ENCODE assay signal across 9 cellular contexts in the genomic region with DNA sequence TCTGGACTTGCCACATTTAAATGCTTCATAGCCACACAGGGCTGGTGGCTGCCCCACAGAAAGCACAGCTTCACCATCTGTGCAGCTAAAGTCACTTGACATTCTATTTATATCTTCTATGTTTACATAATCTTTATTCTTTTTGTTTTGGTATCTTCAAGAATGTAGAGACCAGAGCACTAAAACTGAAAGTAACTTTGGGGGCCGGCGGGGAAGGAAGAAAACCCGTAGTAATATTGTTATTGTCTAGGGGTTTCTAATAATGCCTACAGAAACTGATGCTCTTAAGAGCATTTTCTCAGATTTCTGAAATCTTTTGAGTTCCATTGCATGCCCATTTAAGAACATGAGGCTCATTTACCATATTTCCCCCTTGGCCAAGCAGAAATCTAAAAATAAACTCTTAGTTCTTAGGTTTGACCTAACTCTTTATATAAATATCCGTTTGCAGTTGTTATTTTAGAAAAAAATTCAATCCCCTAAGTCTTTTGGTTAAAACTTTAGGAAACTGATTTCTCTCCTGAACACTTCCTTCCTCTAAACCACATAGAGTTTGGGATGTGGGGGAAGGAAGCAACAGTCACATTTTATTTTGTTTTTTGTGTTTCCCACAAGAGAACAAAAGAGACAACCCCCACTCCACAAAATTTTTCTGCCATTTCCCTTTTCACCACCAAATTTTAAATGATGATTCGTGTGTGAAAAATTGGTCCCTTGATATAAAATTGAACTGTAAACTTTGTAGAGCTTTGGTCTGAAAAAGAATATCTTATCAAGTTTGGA.
DNase-seq lines count a peak whose midpoint lies in the region; ATAC-seq, FAIRE-seq and TF ChIP-seq lines count a peak whose summit lies in the region.
"Had no signal": no experiment of that assay in that cellular context is flagged by ENCODE, and none has a peak within 500 bp of the region (broad histone marks: within the 10 kb centered on the region; RNA-seq: fewer than 3 reads in every experiment).

No MANE protein-coding gene starts in this region.

- H3K36me3 ChIP-seq in neuronal stem cell (replicated peaks in 1 of 2; ENCODE audit: control insufficient read depth in 2 of 2, insufficient read depth in 2 of 2, low read length in 2 of 2), result no peaks in the 10 kb centered on the region
- H3K36me3 ChIP-seq: neutrophil had no signal

- peak; percentile 17 for DNase-seq in activated CD4-positive, alpha-beta T cell treated with anti-CD3 and anti-CD28 coated beads, Interleukin-2, amount 10 ng/mL, durations not matched to agents 7 days and 5 days
- no peak for DNase-seq in activated CD4-positive, alpha-beta T cell treated with anti-CD3 and anti-CD28 coated beads for 36 hours
- DNase-seq in neuronal stem cell (ENCODE audit: low spot score) (no peak), GM12892 (ENCODE audit: insufficient read length) (no peak), NCI-H1092 (lab: John Stamatoyannopoulos, UW) (no peak), NCI-H2081 treated with DMSO at 0.1 percent for 48 hours (lab: John Stamatoyannopoulos, UW) (no peak)

- no peak overlapping the region for H4K91ac ChIP-seq in neuronal stem cell (ENCODE audit: low read depth, low read length, poor library complexity)

- no peak overlapping the region for H2BK12ac ChIP-seq in neuronal stem cell (ENCODE audit: low read length)

- CTCF ChIA-PET in activated CD4-positive, alpha-beta T cell treated with anti-CD3 and anti-CD28 coated beads, Interleukin-2, amount 10 ng/mL, durations not matched to agents 7 days and 5 days (lab: Charles Lee), result no interaction called here
- CTCF ChIA-PET in activated CD4-positive, alpha-beta T cell treated with anti-CD3 and anti-CD28 coated beads for 36 hours (lab: Charles Lee), result interaction anchor here (0.6 kb wide), 1 partner anchor 208 kb away, joined by 5 read pairs; no protein-coding TSS in a partner anchor

- peak overlapping the region; percentile 33 for H3K4me3 Mint-ChIP-seq in activated CD4-positive, alpha-beta T cell treated with anti-CD3 and anti-CD28 coated beads, Interleukin-2, amount 10 ng/mL, durations not matched to agents 7 days and 5 days
- no peak overlapping the region for H3K4me3 Mint-ChIP-seq in activated CD4-positive, alpha-beta T cell treated with anti-CD3 and anti-CD28 coated beads for 36 hours
- H3K4me3 Mint-ChIP-seq in activated T-helper 17 cell treated with anti-CD3 and anti-CD28 coated beads, Interleukin-2, amount 50 U/mL, for 72 hours, result peak overlapping the region; percentile 36

- no peak overlapping the region for H2BK120ac ChIP-seq in neuronal stem cell (ENCODE audit: low read depth, low read length)

- no peak overlapping the region for H3K4ac ChIP-seq in neuronal stem cell (ENCODE audit: low read length)

- H3K36me3 Mint-ChIP-seq in activated CD4-positive, alpha-beta T cell treated with anti-CD3 and anti-CD28 coated beads, Interleukin-2, amount 10 ng/mL, durations not matched to agents 7 days and 5 days (ENCODE audit: low read depth), result no peaks in the 10 kb centered on the region
- no peaks in the 10 kb centered on the region for H3K36me3 Mint-ChIP-seq in activated CD4-positive, alpha-beta T cell treated with anti-CD3 and anti-CD28 coated beads for 36 hours (ENCODE audit: low read depth)
- H3K36me3 Mint-ChIP-seq in activated T-helper 17 cell treated with anti-CD3 and anti-CD28 coated beads, Interleukin-2, amount 50 U/mL, for 72 hours (ENCODE audit: low read depth), result no peaks in the 10 kb centered on the region

- H3K9me3 ChIP-seq in neuronal stem cell (replicated peaks in 1 of 2; ENCODE audit: control insufficient read depth in 2 of 2, insufficient read depth in 1 of 2, low read depth in 1 of 2, low read length in 2 of 2), result no peaks in the 10 kb centered on the region
- H3K9me3 ChIP-seq: neutrophil had no signal

- no peak overlapping the region for H3K4me2 ChIP-seq in neuronal stem cell (ENCODE audit: insufficient read depth, low read length, poor library complexity, severe bottlenecking)

- no peak overlapping the region for H2BK5ac ChIP-seq in neuronal stem cell (ENCODE audit: low read length)

- H3K27me3 ChIP-seq in neuronal stem cell (ENCODE audit: control insufficient read depth in 3 of 3, insufficient read depth in 3 of 3, low read depth in 1 of 3, low read length in 3 of 3), result no peaks in the 10 kb centered on the region

- H3K9me3 Mint-ChIP-seq in activated CD4-positive, alpha-beta T cell treated with anti-CD3 and anti-CD28 coated beads, Interleukin-2, amount 10 ng/mL, durations not matched to agents 7 days and 5 days, result no peaks in the 10 kb centered on the region
- no peaks in the 10 kb centered on the region for H3K9me3 Mint-ChIP-seq in activated CD4-positive, alpha-beta T cell treated with anti-CD3 and anti-CD28 coated beads for 36 hours (ENCODE audit: low read depth)
- no peaks in the 10 kb centered on the region for H3K9me3 Mint-ChIP-seq in activated T-helper 17 cell treated with anti-CD3 and anti-CD28 coated beads, Interleukin-2, amount 50 U/mL, for 72 hours

- no peak overlapping the region for H2AK5ac ChIP-seq in neuronal stem cell (ENCODE audit: low read depth, low read length)

- H4K8ac ChIP-seq in neuronal stem cell (ENCODE audit: low read depth, low read length), result no peak overlapping the region

- H3K9ac ChIP-seq in neuronal stem cell (ENCODE audit: low read depth, low read length, poor library complexity), result no peak overlapping the region

- intact Hi-C loops in activated CD4-positive, alpha-beta T cell treated with anti-CD3 and anti-CD28 coated beads for 36 hours (cut with DNase I, micrococcal nuclease), result no loop called here

- TF ChIP-seq POLR2A in GM12892 (IDR thresholded peaks at IDR 0.05; ENCODE audit: low read depth, low read length), result no peak

- no peaks in the 10 kb centered on the region for H3K4me1 ChIP-seq in neuronal stem cell (ENCODE audit: control insufficient read depth in 2 of 2, insufficient read depth in 1 of 2, low read depth in 1 of 2, low read length in 2 of 2)

- H3K27me3 Mint-ChIP-seq in activated CD4-positive, alpha-beta T cell treated with anti-CD3 and anti-CD28 coated beads, Interleukin-2, amount 10 ng/mL, durations not matched to agents 7 days and 5 days, result peaks cover 5% of the 10 kb centered on the region
- H3K27me3 Mint-ChIP-seq in activated CD4-positive, alpha-beta T cell treated with anti-CD3 and anti-CD28 coated beads for 36 hours, result no peaks in the 10 kb centered on the region
- peaks cover 1% of the 10 kb centered on the region for H3K27me3 Mint-ChIP-seq in activated T-helper 17 cell treated with anti-CD3 and anti-CD28 coated beads, Interleukin-2, amount 50 U/mL, for 72 hours

- H3K18ac ChIP-seq in neuronal stem cell (ENCODE audit: low read length), result no peak overlapping the region

- WGBS in neuronal stem cell (ENCODE audit: extremely low coverage in 2 of 2, insufficient read length in 2 of 2, insufficient replicate concordance in 1 of 2), 2 donors, result no CpG with 5 or more reads among the region's 5 CpGs

- H3K23ac ChIP-seq in neuronal stem cell (ENCODE audit: low read depth, low read length, poor library complexity), result no peak overlapping the region

- no peak for FAIRE-seq in GM12892 (lab: Jason Lieb, UNC)

- ATAC-seq in activated CD4-positive, alpha-beta T cell treated with anti-CD3 and anti-CD28 coated beads for 36 hours, result no peak
- peak; percentile 100 for ATAC-seq in HG03039 (IDR thresholded peaks at IDR 0.05; ENCODE audit: unreplicated experiment)
- no peak for ATAC-seq in activated T-helper 17 cell treated with anti-CD3 and anti-CD28 coated beads, Interleukin-2, amount 50 U/mL, for 72 hours (replicated peaks)

- POLR2A ChIA-PET in activated CD4-positive, alpha-beta T cell treated with anti-CD3 and anti-CD28 coated beads, Interleukin-2, amount 10 ng/mL, durations not matched to agents 7 days and 5 days (lab: Charles Lee), result no interaction called here
- POLR2A ChIA-PET in activated CD4-positive, alpha-beta T cell treated with anti-CD3 and anti-CD28 coated beads for 36 hours (lab: Charles Lee), result no interaction called here

- no peak overlapping the region for H3K14ac ChIP-seq in neuronal stem cell (ENCODE audit: low read length)

- H2BK15ac ChIP-seq in neuronal stem cell (ENCODE audit: low read length), result no peak overlapping the region

- H3K27ac ChIP-seq in neuronal stem cell (replicated peaks; ENCODE audit: low read length), result no peak overlapping the region
- H3K27ac ChIP-seq: neutrophil had no signal

- peaks cover 7% of the 10 kb centered on the region for H3K4me1 Mint-ChIP-seq in activated CD4-positive, alpha-beta T cell treated with anti-CD3 and anti-CD28 coated beads, Interleukin-2, amount 10 ng/mL, durations not matched to agents 7 days and 5 days
- peaks cover 3% of the 10 kb centered on the region for H3K4me1 Mint-ChIP-seq in activated CD4-positive, alpha-beta T cell treated with anti-CD3 and anti-CD28 coated beads for 36 hours
- no peaks in the 10 kb centered on the region for H3K4me1 Mint-ChIP-seq in activated T-helper 17 cell treated with anti-CD3 and anti-CD28 coated beads, Interleukin-2, amount 50 U/mL, for 72 hours

- H3K4me3 ChIP-seq in neuronal stem cell (ENCODE audit: low read length in 2 of 2), result no peak overlapping the region

- peak overlapping the region; percentile 63 for H2AFZ ChIP-seq in neuronal stem cell (ENCODE audit: low read length)

- no peaks in the 10 kb centered on the region for H3K79me1 ChIP-seq in neuronal stem cell (ENCODE audit: low read depth, low read length)

- no peak overlapping the region for H3K27ac Mint-ChIP-seq in activated CD4-positive, alpha-beta T cell treated with anti-CD3 and anti-CD28 coated beads, Interleukin-2, amount 10 ng/mL, durations not matched to agents 7 days and 5 days
- H3K27ac Mint-ChIP-seq in activated CD4-positive, alpha-beta T cell treated with anti-CD3 and anti-CD28 coated beads for 36 hours, result no peak overlapping the region
- no peak overlapping the region for H3K27ac Mint-ChIP-seq in activated T-helper 17 cell treated with anti-CD3 and anti-CD28 coated beads, Interleukin-2, amount 50 U/mL, for 72 hours
